ENCODE assay signal across 24 cellular contexts in genomic region chr15:40229956-40230355, GRCh38. TPM values are rescaled to one million over a fixed set of nuclear protein-coding genes. Genes with fewer than 3 reads are reported as not detected.
A peak's percentile ranks its signal among the peaks of the same experiment; 100 is the strongest.
DNase-seq lines count a peak whose midpoint lies in the region; ATAC-seq, FAIRE-seq and TF ChIP-seq lines count a peak whose summit lies in the region.
"Had no signal": no experiment of that assay in that cellular context is flagged by ENCODE, and none has a peak within 500 bp of the region (broad histone marks: within the 10 kb centered on the region; RNA-seq: fewer than 3 reads in every experiment).

No MANE protein-coding gene starts in this region.

- H3K9me2 ChIP-seq in GM23338 (ENCODE audit: insufficient read depth): no peaks in the 10 kb centered on the region

- DNase-seq in GM23338 (ENCODE audit: low spot score) (no peak), WTC11 (ENCODE audit: low spot score) (no peak), keratinocyte (ENCODE audit: low read depth, low spot score) (no peak), renal cortical epithelial cell (ENCODE audit: low read depth) (peak; percentile 27), NCI-H1436 (lab: John Stamatoyannopoulos, UW) (no peak)
- no peak for DNase-seq in stimulated activated naive B cell treated with anti-CD40 and anti-IgM and Interleukin-4, amounts not matched to agents 10 μg/mL and 1 μg/mL and 100 μg/mL, for 72 hours
- DNase-seq: 8988T; C1 segment of cervical spinal cord; Calu3; CD4-positive, alpha-beta memory T cell; COR-L47; DMS53; DMS79 treated with DMSO at 0.1 percent for 48 hours; GF-D8; GM23248; H9; HFFc6 had no signal

- TF ChIP-seq CTCF in GM23338 (conservative IDR thresholded peaks at IDR 0.05; ENCODE audit: low read depth in 2 of 2) (no peak), WTC11 (IDR thresholded peaks at IDR 0.05) (no peak), keratinocyte (optimal IDR thresholded peaks at IDR 0.05 in 1 of 3, IDR thresholded peaks at IDR 0.05 in 1 of 3, conservative IDR thresholded peaks at IDR 0.05 in 1 of 3; ENCODE audit: extremely low read depth in 1 of 3, insufficient read depth in 2 of 3, low read length in 3 of 3) (no peak)

- H3K27me3 ChIP-seq in GM23338 (ENCODE audit: insufficient read depth) (no peaks in the 10 kb centered on the region), keratinocyte (ENCODE audit: control insufficient read depth, extremely low read depth, insufficient read depth, low read length) (no peaks in the 10 kb centered on the region)

- H3K4me2 ChIP-seq in GM23338 (no peak overlapping the region), keratinocyte (ENCODE audit: control insufficient read depth, extremely low read depth, insufficient read depth, low read depth, low read length) (no peak overlapping the region)
- H3K4me2 ChIP-seq: A549 had no signal

- dilution Hi-C loops in keratinocyte (cut with MboI; ENCODE audit: extremely low pct_ligation_motif_present, low sequenced_read_pairs): no loop called here

- H3K36me3 ChIP-seq in GM23338 (ENCODE audit: insufficient read depth) (peaks cover 8% of the 10 kb centered on the region), keratinocyte (ENCODE audit: control insufficient read depth in 2 of 2, extremely low read depth in 1 of 2, insufficient read depth in 2 of 2, low read length in 2 of 2) (peaks cover 0 to under 1% of the 10 kb centered on the region in 2 experiments)

- H3K9me3 Mint-ChIP-seq in GM23338: no peaks in the 10 kb centered on the region
- no peaks in the 10 kb centered on the region for H3K9me3 Mint-ChIP-seq in WTC11
- H3K9me3 Mint-ChIP-seq in stimulated activated naive B cell treated with anti-CD40 and anti-IgM and Interleukin-4, amounts not matched to agents 10 μg/mL and 1 μg/mL and 100 μg/mL, for 72 hours: no peaks in the 10 kb centered on the region
- H3K9me3 Mint-ChIP-seq: CD4-positive, alpha-beta memory T cell; H9; HFFc6 had no signal

- POLR2A ChIA-PET in WTC11 (lab: Charles Lee): interaction anchor here (0.6 to 0.8 kb wide), 2 partner anchors 12 to 13 kb away, joined by 4 to 8 read pairs; no protein-coding TSS in a partner anchor

- H3K79me2 ChIP-seq in GM23338 (replicated peaks; ENCODE audit: insufficient read depth): 0 out of 2 replicates have a peak, but pooled peaks cover 3% of the 10 kb centered on the region
- H3K79me2 ChIP-seq in keratinocyte (ENCODE audit: control insufficient read depth, insufficient read depth, low read length): no peaks in the 10 kb centered on the region

- peak; percentile 78 for FAIRE-seq in keratinocyte (lab: Jason Lieb, UNC)
- FAIRE-seq: A549, GM19239 had no signal

- no peaks in the 10 kb centered on the region for H3K9me3 ChIP-seq in keratinocyte (ENCODE audit: control insufficient read depth, low read depth, low read length)
- H3K9me3 ChIP-seq: A549 had no signal

- H4K20me1 ChIP-seq in GM23338 (replicated peaks; ENCODE audit: insufficient read depth) (no peaks in the 10 kb centered on the region), keratinocyte (ENCODE audit: control insufficient read depth, extremely low read depth, insufficient read depth, low read length) (no peaks in the 10 kb centered on the region)

- H3K4me1 ChIP-seq in GM23338 (ENCODE audit: insufficient read depth) (no peaks in the 10 kb centered on the region), keratinocyte (ENCODE audit: control insufficient read depth, extremely low read depth, insufficient read depth, low read length) (peaks cover 56% of the 10 kb centered on the region)
- H3K4me1 ChIP-seq: A549 had no signal

- no peak overlapping the region for H3K9ac ChIP-seq in keratinocyte (ENCODE audit: control insufficient read depth, extremely low read depth, insufficient read depth, low read length)
- H3K9ac ChIP-seq: GM23248 had no signal

- H3K27me3 Mint-ChIP-seq in GM23338 (ENCODE audit: insufficient read depth, low read depth, poor library complexity): peaks cover 3% of the 10 kb centered on the region
- H3K27me3 Mint-ChIP-seq in WTC11 (ENCODE audit: low read depth): no peaks in the 10 kb centered on the region
- H3K27me3 Mint-ChIP-seq in stimulated activated naive B cell treated with anti-CD40 and anti-IgM and Interleukin-4, amounts not matched to agents 10 μg/mL and 1 μg/mL and 100 μg/mL, for 72 hours: no peaks in the 10 kb centered on the region
- H3K27me3 Mint-ChIP-seq: CD4-positive, alpha-beta memory T cell had no signal

- H3K27ac ChIP-seq in GM23338 (ENCODE audit: low read depth): peak overlapping the region; percentile 67; the same call in 1 of the 2 replicates
- H3K27ac ChIP-seq in keratinocyte (ENCODE audit: control insufficient read depth, insufficient read depth, low read length): no peak overlapping the region
- H3K27ac ChIP-seq: A549, GM23248 had no signal

- H3K4me1 Mint-ChIP-seq in GM23338 (peaks cover 2% of the 10 kb centered on the region; the same call in 2 of the 3 replicates), WTC11 (no peaks in the 10 kb centered on the region)
- peaks cover 3 to 10% of the 10 kb centered on the region in 2 donors for H3K4me1 Mint-ChIP-seq in stimulated activated naive B cell treated with anti-CD40 and anti-IgM and Interleukin-4, amounts not matched to agents 10 μg/mL and 1 μg/mL and 100 μg/mL, for 72 hours
- H3K4me1 Mint-ChIP-seq: CD4-positive, alpha-beta memory T cell had no signal

- H3K36me3 Mint-ChIP-seq in GM23338 (ENCODE audit: low read depth): peaks cover 17% of the 10 kb centered on the region
- peaks cover 31% of the 10 kb centered on the region for H3K36me3 Mint-ChIP-seq in WTC11
- no peaks in the 10 kb centered on the region for H3K36me3 Mint-ChIP-seq in stimulated activated naive B cell treated with anti-CD40 and anti-IgM and Interleukin-4, amounts not matched to agents 10 μg/mL and 1 μg/mL and 100 μg/mL, for 72 hours
- H3K36me3 Mint-ChIP-seq: CD4-positive, alpha-beta memory T cell had no signal

- no peak overlapping the region for H3K4me3 Mint-ChIP-seq in GM23338
- H3K4me3 Mint-ChIP-seq in WTC11: no peak overlapping the region
- no peak overlapping the region for H3K4me3 Mint-ChIP-seq in stimulated activated naive B cell treated with anti-CD40 and anti-IgM and Interleukin-4, amounts not matched to agents 10 μg/mL and 1 μg/mL and 100 μg/mL, for 72 hours
- H3K4me3 Mint-ChIP-seq: CD4-positive, alpha-beta memory T cell; H9; HFFc6 had no signal

- ATAC-seq in GM23338 (no peak), WTC11 (no peak), GM18511 (IDR thresholded peaks at IDR 0.05; ENCODE audit: unreplicated experiment) (no peak), GM18498 (IDR thresholded peaks at IDR 0.05; ENCODE audit: unreplicated experiment) (no peak)
- ATAC-seq in stimulated activated naive B cell treated with anti-CD40 and anti-IgM and Interleukin-4, amounts not matched to agents 10 μg/mL and 1 μg/mL and 100 μg/mL, for 72 hours (replicated peaks): no peak
- ATAC-seq: A549, HCT116 had no signal

- H3F3A ChIP-seq in GM23338 (replicated peaks; ENCODE audit: low read depth): peaks cover 21% of the 10 kb centered on the region; the same call in 1 of the 2 replicates

- H3K9me1 ChIP-seq in keratinocyte (ENCODE audit: control insufficient read depth, extremely low read depth, insufficient read depth, low read length): no peaks in the 10 kb centered on the region

- CTCF ChIA-PET in WTC11 (lab: Charles Lee): interaction anchor here (0.7 to 21.7 kb wide), 7 partner anchors 9 to 191 kb away, joined by 3 to 273 read pairs (median 7); partner anchors contain the start of genes PAK6 and SRP14

- H2AFZ ChIP-seq in GM23338 (no peak overlapping the region), keratinocyte (ENCODE audit: control insufficient read depth, low read length) (no peak overlapping the region)
- H2AFZ ChIP-seq: GM23248 had no signal

- H3K4me3 ChIP-seq in GM23338 (no peak overlapping the region), keratinocyte (ENCODE audit: control insufficient read depth in 2 of 3, extremely low read depth in 1 of 3, insufficient read depth in 2 of 3, low read depth in 1 of 3, low read length in 3 of 3) (no peak overlapping the region)
- H3K4me3 ChIP-seq: A549, GM23248 had no signal

- H3K27ac Mint-ChIP-seq in GM23338 (no peak overlapping the region), WTC11 (peak overlapping the region; percentile 56; the same call in 1 of the 2 replicates)
- no peak overlapping the region for H3K27ac Mint-ChIP-seq in stimulated activated naive B cell treated with anti-CD40 and anti-IgM and Interleukin-4, amounts not matched to agents 10 μg/mL and 1 μg/mL and 100 μg/mL, for 72 hours
- H3K27ac Mint-ChIP-seq: HFFc6 had no signal

TF ChIP-seq in GM23338, 12 proteins besides CTCF, POLR2A, EP300 and RAD21:
- TF ChIP-seq ZNF114 (CRISPR knock-in tag; IDR thresholded peaks at IDR 0.05): no peak
- no peak for TF ChIP-seq EZH2phosphoT487 (IDR thresholded peaks at IDR 0.05; ENCODE audit: unreplicated experiment)
- TF ChIP-seq JUNB (IDR thresholded peaks at IDR 0.05; ENCODE audit: unreplicated experiment): no peak
TF ChIP-seq in GM23338: peak in this region for 0.

TF ChIP-seq in WTC11, 78 proteins besides CTCF, POLR2A, EP300 and RAD21 (continues in another document):
- TF ChIP-seq CBFB (CRISPR knock-in tag; IDR thresholded peaks at IDR 0.05; ENCODE audit: low read depth): no peak

RNA-seq across cellular contexts. Expression of gene PAK6, which starts 8.9 kb away (rescaled TPM):
- 6.6 and 20.0 TPM in 2 replicates for total RNA-seq in GM23338 (2014; rRNA removed; shearing (Covaris generic))
- polyA plus RNA-seq in GM23338 (2016; fragmentation: Nextera tagmentation; extraction: Ambion mirVana): 2.4 and 2.9 TPM in 2 replicates
- 8.7 to 11.7 TPM (median 9.6 TPM) in 3 replicates for total RNA-seq in WTC11 (2021)
- 9.6 to 19.2 TPM (median 11.5 TPM) in 3 replicates for polyA plus RNA-seq in keratinocyte
- 4.4 TPM for polyA plus RNA-seq in keratinocyte (2011; ENCODE audit: low read depth)
- polyA plus RNA-seq in keratinocyte (2011; cell fraction: cytosol; rRNA removed): 8.9 and 16.2 TPM in 2 replicates
- 19.8 and 25.6 TPM in 2 replicates for polyA plus RNA-seq in keratinocyte (2011; cell fraction: nucleus; rRNA removed)
- 11.2 and 18.3 TPM in 2 replicates for polyA plus RNA-seq in keratinocyte (2012; ENCODE audit: low replicate concordance)
- polyA minus RNA-seq in keratinocyte: 14.0 to 20.3 TPM (median 15.3 TPM) in 3 replicates
- polyA minus RNA-seq in keratinocyte (2011; cell fraction: cytosol; rRNA and poly(A)+ RNA removed): 51.4 TPM
- polyA minus RNA-seq in keratinocyte (2011; cell fraction: nucleus; rRNA and poly(A)+ RNA removed): 15.9 and 22.1 TPM in 2 replicates
- total RNA-seq in renal cortical epithelial cell: 3.4 and 6.1 TPM in 2 replicates
- total RNA-seq: GM23248, H4, HFFc6 had no signal
- polyA plus RNA-seq: BJ, GM23248 had no signal

RNA-seq across cellular contexts. Expression of gene ANKRD63, which starts 52.9 kb away (rescaled TPM):
- 0.59 and 0.74 TPM in 2 replicates for total RNA-seq in GM23338 (2014; rRNA removed; shearing (Covaris generic))
- polyA plus RNA-seq in GM23338 (2016; fragmentation: Nextera tagmentation; extraction: Ambion mirVana) (not detected in 2 replicates), keratinocyte (not detected in 3 replicates)
- total RNA-seq in WTC11 (2021) (1.2 to 1.7 TPM (median 1.4 TPM) in 3 replicates), renal cortical epithelial cell (0.05 TPM in 1 of 2 replicates, not detected in the other)
- not detected for polyA plus RNA-seq in keratinocyte (2011; ENCODE audit: low read depth)
- polyA plus RNA-seq in keratinocyte (2011; cell fraction: cytosol; rRNA removed): not detected in 2 replicates
- polyA plus RNA-seq in keratinocyte (2011; cell fraction: nucleus; rRNA removed): not detected in 2 replicates
- not detected in 2 replicates for polyA plus RNA-seq in keratinocyte (2012; ENCODE audit: low replicate concordance)
- not detected in 3 replicates for polyA minus RNA-seq in keratinocyte
- polyA minus RNA-seq in keratinocyte (2011; cell fraction: cytosol; rRNA and poly(A)+ RNA removed): not detected
- polyA minus RNA-seq in keratinocyte (2011; cell fraction: nucleus; rRNA and poly(A)+ RNA removed): not detected in 2 replicates
- total RNA-seq: Calu3; CD4-positive, alpha-beta memory T cell; GM23248; HFFc6 had no signal
- polyA plus RNA-seq: BJ; CD4-positive, alpha-beta memory T cell; GM23248 had no signal
